ENCODE assay signal across 8 cellular contexts in genomic region chr22:46754110-46754799, GRCh38. TPM values are rescaled to one million over a fixed set of nuclear protein-coding genes. Genes with fewer than 3 reads are reported as not detected.
DNase-seq lines count a peak whose midpoint lies in the region; ATAC-seq lines count a peak whose summit lies in the region.

No MANE protein-coding gene starts in this region.

- peak overlapping the region; percentile 10 for H2BK5ac ChIP-seq in neuronal stem cell (ENCODE audit: low read length)

- no peak overlapping the region for H4K8ac ChIP-seq in neuronal stem cell (ENCODE audit: low read depth, low read length)

- H4K91ac ChIP-seq in neuronal stem cell (ENCODE audit: low read depth, low read length, poor library complexity), result no peak overlapping the region

- H3K4me3 ChIP-seq in esophagus (ENCODE audit: low read depth in 1 of 2, low read length in 2 of 2) (no peak overlapping the region), neuronal stem cell (ENCODE audit: low read length in 2 of 2) (no peak overlapping the region)

- H3K27me3 ChIP-seq in esophagus (ENCODE audit: control insufficient read depth in 1 of 2, insufficient read depth in 2 of 2, low read length in 2 of 2) (no peaks in the 10 kb centered on the region), neuronal stem cell (ENCODE audit: control insufficient read depth in 3 of 3, insufficient read depth in 3 of 3, low read depth in 1 of 3, low read length in 3 of 3) (peaks cover 0 to 13% (median 0%) of the 10 kb centered on the region in 3 experiments)

- H3K18ac ChIP-seq in neuronal stem cell (ENCODE audit: low read length), result no peak overlapping the region

- H3K9ac ChIP-seq in neuronal stem cell (ENCODE audit: low read depth, low read length, poor library complexity), result no peak overlapping the region

- peak overlapping the region; percentile 86 for H3K23ac ChIP-seq in neuronal stem cell (ENCODE audit: low read depth, low read length, poor library complexity)

- 16 to 21% methylated on average over 14 of the region's 14 CpGs for WGBS in esophagus, 2 donors
- WGBS in neuronal stem cell (ENCODE audit: extremely low coverage in 2 of 2, insufficient read length in 2 of 2, insufficient replicate concordance in 1 of 2), 2 donors, result no CpG with 5 or more reads among the region's 14 CpGs

- H2BK120ac ChIP-seq in neuronal stem cell (ENCODE audit: low read depth, low read length), result no peak overlapping the region

- no peaks in the 10 kb centered on the region for H3K27me3 Mint-ChIP-seq in T-helper 17 cell

- no peaks in the 10 kb centered on the region for H3K36me3 Mint-ChIP-seq in T-helper 17 cell (ENCODE audit: low read depth)

- peak overlapping the region; percentile 19 for H2BK15ac ChIP-seq in neuronal stem cell (ENCODE audit: low read length)

- H3K4me1 Mint-ChIP-seq in T-helper 17 cell, result peaks cover 29% of the 10 kb centered on the region

- peak; percentile 44 for DNase-seq in stimulated activated CD4-positive, alpha-beta T cell treated with anti-CD3 and anti-CD28 coated beads, Interleukin-4, amount 100 ng/mL, for 24 hours
- DNase-seq in stimulated activated CD4-positive, alpha-beta T cell treated with anti-CD3 and anti-CD28 coated beads, Interleukin-2, amount 100 ng/mL, for 48 hours, result no peak
- DNase-seq in T-helper 17 cell (no peak), neuronal stem cell (ENCODE audit: low spot score) (no peak), DMS114 treated with DMSO at 0.1 percent for 48 hours (lab: John Stamatoyannopoulos, UW; ENCODE audit: unreplicated experiment) (no peak), NCI-H1092 treated with DMSO at 0.1 percent for 48 hours (lab: John Stamatoyannopoulos, UW) (no peak)

- H3K14ac ChIP-seq in neuronal stem cell (ENCODE audit: low read length), result no peak overlapping the region

- H2BK12ac ChIP-seq in neuronal stem cell (ENCODE audit: low read length), result no peak overlapping the region

- H3K9me3 ChIP-seq in T-helper 17 cell (ENCODE audit: control insufficient read depth, low read length, poor library complexity, severe bottlenecking), result peaks cover 3% of the 10 kb centered on the region
- no peaks in the 10 kb centered on the region for H3K9me3 ChIP-seq in esophagus (ENCODE audit: control insufficient read depth in 2 of 2, insufficient read depth in 1 of 2, low read depth in 1 of 2, low read length in 1 of 2)
- peaks cover 7 to 11% of the 10 kb centered on the region in 2 donors for H3K9me3 ChIP-seq in neuronal stem cell (replicated peaks in 1 of 2; ENCODE audit: control insufficient read depth in 2 of 2, insufficient read depth in 1 of 2, low read depth in 1 of 2, low read length in 2 of 2)

- H2AFZ ChIP-seq in neuronal stem cell (ENCODE audit: low read length), result peak overlapping the region; percentile 77

- H3K4me3 Mint-ChIP-seq in T-helper 17 cell, result no peak overlapping the region

- H3K36me3 ChIP-seq in esophagus (ENCODE audit: control insufficient read depth in 2 of 2, insufficient read depth in 2 of 2, low read length in 1 of 2), result no peaks in the 10 kb centered on the region
- peaks cover 0 to 3% of the 10 kb centered on the region in 2 donors for H3K36me3 ChIP-seq in neuronal stem cell (replicated peaks in 1 of 2; ENCODE audit: control insufficient read depth in 2 of 2, insufficient read depth in 2 of 2, low read length in 2 of 2)

- H3K27ac ChIP-seq in esophagus (ENCODE audit: low read depth in 2 of 2, low read length in 1 of 2) (peak overlapping the region; percentile 91 to 93), neuronal stem cell (replicated peaks; ENCODE audit: low read length) (no peak overlapping the region)

- peaks cover 8 to 34% of the 10 kb centered on the region in 2 donors for H3K4me1 ChIP-seq in esophagus (ENCODE audit: control insufficient read depth in 2 of 2, insufficient read depth in 2 of 2, low read length in 1 of 2)
- peaks cover 4 to 7% of the 10 kb centered on the region in 2 donors for H3K4me1 ChIP-seq in neuronal stem cell (ENCODE audit: control insufficient read depth in 2 of 2, insufficient read depth in 1 of 2, low read depth in 1 of 2, low read length in 2 of 2)

- H3K4me2 ChIP-seq in neuronal stem cell (ENCODE audit: insufficient read depth, low read length, poor library complexity, severe bottlenecking), result no peak overlapping the region

- H3K27ac Mint-ChIP-seq in T-helper 17 cell, result peak overlapping the region; percentile 14

- ATAC-seq in T-helper 17 cell (peak; percentile 49), GM19035 (IDR thresholded peaks at IDR 0.05; ENCODE audit: unreplicated experiment) (no peak)

- peak overlapping the region; percentile 3 for H2AK5ac ChIP-seq in neuronal stem cell (ENCODE audit: low read depth, low read length)

- peak overlapping the region; percentile 13 for H3K4ac ChIP-seq in neuronal stem cell (ENCODE audit: low read length)

- H3K79me1 ChIP-seq in neuronal stem cell (ENCODE audit: low read depth, low read length), result no peaks in the 10 kb centered on the region

RNA-seq across cellular contexts. Expression of gene TBC1D22A, which starts 8.2 kb away (rescaled TPM):
- 10 to 100 TPM; 42.1 to 43.8 TPM for total RNA-seq in T-helper 17 cell
- polyA plus RNA-seq in esophagus, result 10 to 100 TPM; 15.1 to 17.4 TPM
- polyA plus RNA-seq in neuronal stem cell (2013, experiment 1 of 2), result 10.2 TPM
- polyA plus RNA-seq in neuronal stem cell (2013, experiment 2 of 2), result 10.6 TPM

RNA-seq across cellular contexts. Expression of gene CERK, which starts 16.2 kb away (rescaled TPM):
- 100 to 1,000 TPM; 164 to 174 TPM for total RNA-seq in T-helper 17 cell
- polyA plus RNA-seq in esophagus, result 10 to 100 TPM in 1 of 2 donors, 1 to 10 TPM in 1; 8.7 to 13.4 TPM
- polyA plus RNA-seq in neuronal stem cell (2013, experiment 1 of 2), result 50.9 TPM
- 51.4 TPM for polyA plus RNA-seq in neuronal stem cell (2013, experiment 2 of 2)
